Comparison of ENCODE assay signal across 30 cellular contexts in genomic region chr18:50456285-50456684, GRCh38.
"Had no signal": no experiment of that assay in that cellular context is flagged by ENCODE, and none has a peak within 500 bp of the region (broad histone marks: within the 10 kb centered on the region; RNA-seq: fewer than 3 reads in every experiment).

No MANE protein-coding gene starts in this region.

- DNase-seq: heart left ventricle; hypothalamus; immature natural killer cell; kidney; left ventricle myocardium inferior; midbrain; naive thymus-derived CD8-positive, alpha-beta T cell; nucleus accumbens; pancreas; posterior cingulate gyrus; retina; right cardiac atrium; spleen; stimulated activated CD4-positive, alpha-beta T cell treated with anti-CD3 and anti-CD28 coated beads, Interleukin-4, amount 100 ng/mL, for 1 hour; stimulated activated naive CD4-positive, alpha-beta T cell; tibial artery; trophoblast cell; upper lobe of right lung had no signal

- H3K4me3 Mint-ChIP-seq: immature natural killer cell; memory B cell; naive thymus-derived CD8-positive, alpha-beta T cell; nephron; neural crest cell; stimulated activated naive CD8-positive, alpha-beta T cell treated with anti-CD3 and anti-CD28 coated beads, Interleukin-15, Interleukin-2, amounts not matched to agents 100 ng/mL and 50 ng/mL, for 24 hours had no signal

- H3K36me3 Mint-ChIP-seq: immature natural killer cell; memory B cell; naive thymus-derived CD8-positive, alpha-beta T cell had no signal

- H3K27ac ChIP-seq: heart left ventricle, left ventricle myocardium inferior, pancreas, prostate gland, skin epidermis, spleen, suprapubic skin, thoracic aorta, tibial artery, upper lobe of right lung had no signal

- H3K4me1 ChIP-seq: heart left ventricle, pancreas, prostate gland, spleen, tibial artery, upper lobe of right lung had no signal

- H3K27ac Mint-ChIP-seq: immature natural killer cell; memory B cell; naive thymus-derived CD8-positive, alpha-beta T cell; nephron; stimulated activated naive CD8-positive, alpha-beta T cell treated with anti-CD3 and anti-CD28 coated beads, Interleukin-15, Interleukin-2, amounts not matched to agents 100 ng/mL and 50 ng/mL, for 24 hours had no signal

- H3K4me3 ChIP-seq: heart left ventricle, left ventricle myocardium inferior, lung, pancreas, prostate gland, skin epidermis, spleen, suprapubic skin, thoracic aorta, tibial artery, upper lobe of right lung had no signal

- H3K9me3 Mint-ChIP-seq: immature natural killer cell; memory B cell; nephron; neural crest cell; stimulated activated naive CD8-positive, alpha-beta T cell treated with anti-CD3 and anti-CD28 coated beads, Interleukin-15, Interleukin-2, amounts not matched to agents 100 ng/mL and 50 ng/mL, for 24 hours had no signal

- ATAC-seq: heart left ventricle; naive thymus-derived CD8-positive, alpha-beta T cell; pancreas; right cardiac atrium; sciatic nerve; upper lobe of right lung had no signal

- H3K9me3 ChIP-seq: heart left ventricle, left ventricle myocardium inferior, pancreas, prostate gland, spleen, suprapubic skin, thoracic aorta, tibial artery, upper lobe of right lung had no signal

- H3K4me1 Mint-ChIP-seq: immature natural killer cell; memory B cell; naive thymus-derived CD8-positive, alpha-beta T cell; nephron had no signal

- H3K27me3 ChIP-seq: pancreas, suprapubic skin, tibial artery, upper lobe of right lung had no signal

- H3K36me3 ChIP-seq: heart left ventricle, left ventricle myocardium inferior, pancreas, prostate gland, spleen, suprapubic skin, thoracic aorta, tibial artery, upper lobe of right lung had no signal

- FAIRE-seq: islet of Langerhans, kidney, pancreas, urothelium cell line had no signal
